Comparison of ENCODE assay signal across 8 cellular contexts in genomic region chrX:154918060-154918483, GRCh38. TPM values are rescaled to one million over a fixed set of nuclear protein-coding genes. Genes with fewer than 3 reads are reported as not detected.
A peak's percentile ranks its signal among the peaks of the same experiment; 100 is the strongest.
DNase-seq lines count a peak whose midpoint lies in the region; ATAC-seq lines count a peak whose summit lies in the region.

No MANE protein-coding gene starts in this region.

- H3K4me3 ChIP-seq in CD4-positive, CD25-positive, alpha-beta regulatory T cell (ENCODE audit: low read depth, low read length), result peak overlapping the region; percentile 38

- H3K36me3 ChIP-seq in CD4-positive, CD25-positive, alpha-beta regulatory T cell (ENCODE audit: control insufficient read depth, insufficient read depth, low read length), result no peaks in the 10 kb centered on the region

- peak; percentile 37 to 53 for ATAC-seq in CD4-positive, CD25-positive, alpha-beta regulatory T cell (ENCODE audit: low read depth in 2 of 2)
- ATAC-seq in GM21737 (IDR thresholded peaks at IDR 0.05; ENCODE audit: unreplicated experiment), result no peak

- peak; percentile 6 to 43 (median 34) for DNase-seq in CD4-positive, CD25-positive, alpha-beta regulatory T cell
- DNase-seq in GM19240 (ENCODE audit: insufficient read length, low spot score) (peak; percentile 28), NCI-H1417 (lab: John Stamatoyannopoulos, UW) (peak; percentile 66 to 88 (median 85)), islet precursor cell (peak; percentile 79)
- DNase-seq in central memory CD4-positive, alpha-beta T cell, result peak; percentile 17
- DNase-seq in stimulated activated CD4-positive, alpha-beta T cell treated with anti-CD3 and anti-CD28 coated beads, Interleukin-15, amount 100 ng/mL, for 24 hours, result peak; percentile 23

- peaks cover 2% of the 10 kb centered on the region for H3K27me3 ChIP-seq in CD4-positive, CD25-positive, alpha-beta regulatory T cell (ENCODE audit: control insufficient read depth, insufficient read depth, low read length)

- peaks cover 10% of the 10 kb centered on the region for H3K27me3 Mint-ChIP-seq in CD4-positive, CD25-positive, alpha-beta regulatory T cell
- H3K27me3 Mint-ChIP-seq in T-helper 1 cell treated with Interleukin-12 subunit alpha and Interleukin-12 subunit beta and Interleukin-4 antibody, amounts not matched to agents 30 μg/mL and 1 μg/mL, for 36 hours (ENCODE audit: low read depth), result peaks cover 7% of the 10 kb centered on the region

- H3K27ac Mint-ChIP-seq in CD4-positive, CD25-positive, alpha-beta regulatory T cell, result no peak overlapping the region
- no peak overlapping the region for H3K27ac Mint-ChIP-seq in T-helper 1 cell treated with Interleukin-12 subunit alpha and Interleukin-12 subunit beta and Interleukin-4 antibody, amounts not matched to agents 30 μg/mL and 1 μg/mL, for 36 hours

- peaks cover 0 to 5% (median 3%) of the 10 kb centered on the region in 4 donors for H3K4me1 Mint-ChIP-seq in CD4-positive, CD25-positive, alpha-beta regulatory T cell
- peaks cover 1% of the 10 kb centered on the region for H3K4me1 Mint-ChIP-seq in T-helper 1 cell treated with Interleukin-12 subunit alpha and Interleukin-12 subunit beta and Interleukin-4 antibody, amounts not matched to agents 30 μg/mL and 1 μg/mL, for 36 hours (ENCODE audit: low read depth)

- H3K36me3 Mint-ChIP-seq in CD4-positive, CD25-positive, alpha-beta regulatory T cell, result no peaks in the 10 kb centered on the region
- no peaks in the 10 kb centered on the region for H3K36me3 Mint-ChIP-seq in T-helper 1 cell treated with Interleukin-12 subunit alpha and Interleukin-12 subunit beta and Interleukin-4 antibody, amounts not matched to agents 30 μg/mL and 1 μg/mL, for 36 hours (ENCODE audit: low read depth)

- H3K9me3 ChIP-seq in CD4-positive, CD25-positive, alpha-beta regulatory T cell (ENCODE audit: control insufficient read depth in 2 of 2, low read length in 2 of 2), result no peaks in the 10 kb centered on the region

- no peak overlapping the region for H3K27ac ChIP-seq in CD4-positive, CD25-positive, alpha-beta regulatory T cell (ENCODE audit: insufficient read depth, low read length, poor library complexity, severe bottlenecking)

- peak overlapping the region in 2 of 4 donors; percentile 22 to 41 for H3K4me3 Mint-ChIP-seq in CD4-positive, CD25-positive, alpha-beta regulatory T cell
- H3K4me3 Mint-ChIP-seq in T-helper 1 cell treated with Interleukin-12 subunit alpha and Interleukin-12 subunit beta and Interleukin-4 antibody, amounts not matched to agents 30 μg/mL and 1 μg/mL, for 36 hours, result peak overlapping the region; percentile 50

- H3K9me3 Mint-ChIP-seq in CD4-positive, CD25-positive, alpha-beta regulatory T cell, result peaks cover 0 to 5% (median 0%) of the 10 kb centered on the region in 7 donors
- H3K9me3 Mint-ChIP-seq in T-helper 1 cell treated with Interleukin-12 subunit alpha and Interleukin-12 subunit beta and Interleukin-4 antibody, amounts not matched to agents 30 μg/mL and 1 μg/mL, for 36 hours, result no peaks in the 10 kb centered on the region

- H3K4me1 ChIP-seq in CD4-positive, CD25-positive, alpha-beta regulatory T cell (ENCODE audit: control insufficient read depth, insufficient read depth, low read length, poor library complexity, severe bottlenecking), result no peaks in the 10 kb centered on the region

RNA-seq across cellular contexts. Expression of gene F8A1, which starts 31.9 kb away (rescaled TPM):
- total RNA-seq in CD4-positive, CD25-positive, alpha-beta regulatory T cell, result 24.8 TPM
- polyA plus RNA-seq in CD4-positive, CD25-positive, alpha-beta regulatory T cell, result 10 to 100 TPM; 17.6 to 50.2 (median 23.9) TPM

Comparison
In these comparisons a context has a peak if more than half of its experiments do, and no peak if none do; other contexts are left out.
1. DNase-seq: peak in every context shown above with its lines; median percentile 85 in NCI-H1417; 79 in islet precursor cell; 34 in CD4-positive, CD25-positive, alpha-beta regulatory T cell; 28 in GM19240; 23 in stimulated activated CD4-positive, alpha-beta T cell treated with anti-CD3 and anti-CD28 coated beads, Interleukin-15, amount 100 ng/mL, for 24 hours; 17 in central memory CD4-positive, alpha-beta T cell.